Comparison of ENCODE assay signal across 22 cellular contexts in genomic region chr13:49953560-49953959, GRCh38.
"Had no signal": no experiment of that assay in that cellular context is flagged by ENCODE, and none has a peak within 500 bp of the region (broad histone marks: within the 10 kb centered on the region; RNA-seq: fewer than 3 reads in every experiment).

No MANE protein-coding gene starts in this region.

- DNase-seq: IMR-90, Karpas-422, KG1, MM.1S, NCI-H1092 treated with DMSO at 0.1 percent for 48 hours, NCI-H1436, NCI-H187, NCI-H2029, NCI-H2081 treated with DMSO at 0.1 percent for 48 hours, NCI-H2171, NCI-H226, NCI-H446, NCI-H510A, NCI-H524 treated with DMSO at 0.1 percent for 48 hours, NCI-H69, NCI-H774, Peyer's patch, SHP77 treated with DMSO at 0.1 percent for 48 hours, SJCRH30 had no signal

- H3K27me3 ChIP-seq: Peyer's patch, SJCRH30 had no signal

- FAIRE-seq: HepG2 had no signal

- H3K36me3 ChIP-seq: Peyer's patch, SJCRH30 had no signal

- H3K4me3 ChIP-seq: Peyer's patch, SJCRH30 had no signal

- H3K9me3 ChIP-seq: Peyer's patch, SJCRH30 had no signal

- H3K27ac ChIP-seq: Peyer's patch, SJCRH30 had no signal

- H3K4me1 ChIP-seq: SJCRH30 had no signal

- ATAC-seq: HepG2, Right ventricle myocardium inferior, SK-N-SH treated with all-trans-retinoic acid at 6 μM for 48 hours had no signal
